ENCODE assay signal across 8 cellular contexts in genomic region chr3:150762662-150763121, GRCh38. TPM values are rescaled to one million over a fixed set of nuclear protein-coding genes. Genes with fewer than 3 reads are reported as not detected.
DNase-seq lines count a peak whose midpoint lies in the region; ATAC-seq and TF ChIP-seq lines count a peak whose summit lies in the region.

No MANE protein-coding gene starts in this region.

- H3K36me3 Mint-ChIP-seq in activated T-cell treated with anti-CD3 and anti-CD28 coated beads, Interleukin-2, amount 50 U/mL, for 72 hours (ENCODE audit: insufficient read depth in 2 of 2) = peaks cover 23 to 35% of the 10 kb centered on the region in 2 donors
- H3K36me3 Mint-ChIP-seq in chondrocyte (ENCODE audit: low read depth) = peaks cover 1% of the 10 kb centered on the region
- H3K36me3 Mint-ChIP-seq in natural killer cell treated with Interleukin-12 subunit alpha and Interleukin-12 subunit beta and Interleukin-15 and Interleukin-18, amount 100 ng/mL, for 72 hours = peaks cover 9% of the 10 kb centered on the region

- H3K27me3 Mint-ChIP-seq in activated T-cell treated with anti-CD3 and anti-CD28 coated beads, Interleukin-2, amount 50 U/mL, for 72 hours (ENCODE audit: low read depth) = no peaks in the 10 kb centered on the region
- no peaks in the 10 kb centered on the region for H3K27me3 Mint-ChIP-seq in chondrocyte (ENCODE audit: low read depth)
- H3K27me3 Mint-ChIP-seq in natural killer cell treated with Interleukin-12 subunit alpha and Interleukin-12 subunit beta and Interleukin-15 and Interleukin-18, amount 100 ng/mL, for 72 hours = no peaks in the 10 kb centered on the region

- H3K4me3 Mint-ChIP-seq in activated T-cell treated with anti-CD3 and anti-CD28 coated beads, Interleukin-2, amount 50 U/mL, for 72 hours = peak overlapping the region; percentile 99
- H3K4me3 Mint-ChIP-seq in chondrocyte (ENCODE audit: unreplicated experiment) = peak overlapping the region; percentile 88
- H3K4me3 Mint-ChIP-seq in natural killer cell treated with Interleukin-12 subunit alpha and Interleukin-12 subunit beta and Interleukin-15 and Interleukin-18, amount 100 ng/mL, for 72 hours = peak overlapping the region; percentile 93

- no peaks in the 10 kb centered on the region for H3K9me3 Mint-ChIP-seq in activated T-cell treated with anti-CD3 and anti-CD28 coated beads, Interleukin-2, amount 50 U/mL, for 72 hours
- no peaks in the 10 kb centered on the region for H3K9me3 Mint-ChIP-seq in chondrocyte (ENCODE audit: low read depth)
- no peaks in the 10 kb centered on the region for H3K9me3 Mint-ChIP-seq in natural killer cell treated with Interleukin-12 subunit alpha and Interleukin-12 subunit beta and Interleukin-15 and Interleukin-18, amount 100 ng/mL, for 72 hours

- no peak overlapping the region for H3K27ac Mint-ChIP-seq in activated T-cell treated with anti-CD3 and anti-CD28 coated beads, Interleukin-2, amount 50 U/mL, for 72 hours
- no peak overlapping the region for H3K27ac Mint-ChIP-seq in chondrocyte (ENCODE audit: unreplicated experiment)
- peak overlapping the region; percentile 93 to 95 for H3K27ac Mint-ChIP-seq in natural killer cell treated with Interleukin-12 subunit alpha and Interleukin-12 subunit beta and Interleukin-15 and Interleukin-18, amount 100 ng/mL, for 72 hours

- no peak for TF ChIP-seq CTCF in chondrocyte (IDR thresholded peaks at IDR 0.05)

- DNase-seq in activated T-cell treated with anti-CD3 and anti-CD28 coated beads, Interleukin-2, amount 50 U/mL, for 72 hours = no peak
- no peak for DNase-seq in activated T-cell treated with anti-CD3 and anti-CD28 coated beads, Interleukin-2, amount 50 U/mL, for 48 hours
- DNase-seq in chondrocyte (ENCODE audit: low spot score) (no peak), hippocampal formation (lab: John Stamatoyannopoulos, UW) (no peak), EL (no peak)
- DNase-seq in natural killer cell treated with Interleukin-12 subunit alpha and Interleukin-12 subunit beta and Interleukin-15 and Interleukin-18, amount 100 ng/mL, for 72 hours (ENCODE audit: low spot score) = no peak

- peaks cover 69% of the 10 kb centered on the region for H3K4me1 Mint-ChIP-seq in activated T-cell treated with anti-CD3 and anti-CD28 coated beads, Interleukin-2, amount 50 U/mL, for 72 hours (ENCODE audit: low read depth)
- H3K4me1 Mint-ChIP-seq in chondrocyte (ENCODE audit: low read depth) = peaks cover 50% of the 10 kb centered on the region
- peaks cover 41 to 63% of the 10 kb centered on the region in 2 donors for H3K4me1 Mint-ChIP-seq in natural killer cell treated with Interleukin-12 subunit alpha and Interleukin-12 subunit beta and Interleukin-15 and Interleukin-18, amount 100 ng/mL, for 72 hours (ENCODE audit: low read depth in 2 of 2)

- no peak for ATAC-seq in activated T-cell treated with anti-CD3 and anti-CD28 coated beads, Interleukin-2, amount 50 U/mL, for 72 hours (replicated peaks in 1 of 2)
- ATAC-seq in HG03565 (IDR thresholded peaks at IDR 0.05; ENCODE audit: unreplicated experiment) (peak; percentile 1), HG03457 (IDR thresholded peaks at IDR 0.05; ENCODE audit: unreplicated experiment) (no peak)
- no peak for ATAC-seq in natural killer cell treated with Interleukin-12 subunit alpha and Interleukin-12 subunit beta and Interleukin-15 and Interleukin-18, amount 100 ng/mL, for 72 hours

RNA-seq across cellular contexts. Expression of gene SIAH2, which starts 0.3 kb away (rescaled TPM):
- 100 to 1,000 TPM in 1 of 2 donors, 10 to 100 TPM in 1; 91.2 to 124 TPM for total RNA-seq in activated T-cell treated with anti-CD3 and anti-CD28 coated beads, Interleukin-2, amount 50 U/mL, for 72 hours
- 24.3 to 39.7 TPM (median 39.2 TPM) in 3 replicates for total RNA-seq in chondrocyte
- 10 to 100 TPM; 34.9 to 41.4 TPM for total RNA-seq in natural killer cell treated with Interleukin-12 subunit alpha and Interleukin-12 subunit beta and Interleukin-15 and Interleukin-18, amount 100 ng/mL, for 72 hours

RNA-seq across cellular contexts. Expression of gene ERICH6, which starts 59.0 kb away (rescaled TPM):
- total RNA-seq in activated T-cell treated with anti-CD3 and anti-CD28 coated beads, Interleukin-2, amount 50 U/mL, for 72 hours = under 1 TPM in 1 of 2 donors, not detected in 1; 0.19 TPM
- not detected in 3 replicates for total RNA-seq in chondrocyte
- under 1 TPM in 1 of 2 donors, not detected in 1; 0.33 TPM for total RNA-seq in natural killer cell treated with Interleukin-12 subunit alpha and Interleukin-12 subunit beta and Interleukin-15 and Interleukin-18, amount 100 ng/mL, for 72 hours

Comparison
In these comparisons a context has a peak if more than half of its experiments do, and no peak if none do; other contexts are left out.
1. H3K27ac Mint-ChIP-seq: peak in natural killer cell treated with Interleukin-12 subunit alpha and Interleukin-12 subunit beta and Interleukin-15 and Interleukin-18, amount 100 ng/mL, for 72 hours (2 of 2); none in activated T-cell treated with anti-CD3 and anti-CD28 coated beads, Interleukin-2, amount 50 U/mL, for 72 hours (single experiment) and chondrocyte (single experiment).
2. Peak in every context shown above with its lines, with median percentiles within 50 percentile points of each other: H3K4me3 Mint-ChIP-seq.